ENCODE assay signal across 8 cellular contexts in the genomic region with DNA sequence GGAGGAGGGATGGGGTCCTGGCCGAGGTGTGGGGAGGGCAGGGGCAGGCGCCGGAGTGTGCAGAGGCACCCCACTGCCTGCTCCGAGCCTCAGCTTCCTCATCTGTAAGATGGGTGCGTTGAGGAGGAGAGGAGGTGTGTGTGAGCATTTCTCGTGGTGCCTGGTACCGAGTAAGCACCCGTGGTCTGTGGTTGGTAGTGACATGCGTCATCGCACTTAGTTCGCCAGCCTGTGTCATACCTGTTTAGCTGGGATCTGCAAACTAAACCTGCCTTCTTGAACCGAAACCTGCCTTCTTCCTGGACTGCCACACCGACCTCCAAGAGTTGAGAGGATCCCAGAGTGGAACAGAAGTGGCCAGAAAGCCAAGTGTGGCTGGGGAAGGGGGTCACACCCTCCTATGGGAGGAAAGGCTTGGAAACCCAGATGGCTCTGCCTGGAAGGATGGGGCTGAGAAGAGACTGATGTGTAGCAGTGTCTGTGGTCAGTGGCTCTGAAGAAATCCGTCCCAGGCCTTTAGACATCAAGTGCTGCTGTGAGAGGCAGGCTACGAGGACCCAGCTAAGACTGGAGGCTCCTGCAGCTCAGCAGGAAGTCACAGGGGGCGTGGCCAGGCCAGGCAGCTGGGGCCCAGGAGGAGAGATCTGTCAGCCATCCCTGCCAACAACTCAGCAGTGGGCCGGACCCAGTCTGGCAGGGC.
DNase-seq lines count a peak whose midpoint lies in the region; ATAC-seq and FAIRE-seq lines count a peak whose summit lies in the region.

No MANE protein-coding gene starts in this region.

- H3K4me3 Mint-ChIP-seq in T-helper 1 cell treated with Interleukin-12 subunit alpha and Interleukin-12 subunit beta and Interleukin-4 antibody, amounts not matched to agents 30 μg/mL and 1 μg/mL, for 36 hours, result peak overlapping the region; percentile 58

- ATAC-seq in HG02852 (IDR thresholded peaks at IDR 0.05; ENCODE audit: unreplicated experiment), result peak; percentile 77

- FAIRE-seq in GM18507 (lab: Jason Lieb, UNC), result peak; percentile 83

- H3K27me3 Mint-ChIP-seq in T-helper 1 cell treated with Interleukin-12 subunit alpha and Interleukin-12 subunit beta and Interleukin-4 antibody, amounts not matched to agents 30 μg/mL and 1 μg/mL, for 36 hours (ENCODE audit: low read depth), result no peaks in the 10 kb centered on the region

- H3K9me3 Mint-ChIP-seq in T-helper 1 cell treated with Interleukin-12 subunit alpha and Interleukin-12 subunit beta and Interleukin-4 antibody, amounts not matched to agents 30 μg/mL and 1 μg/mL, for 36 hours, result no peaks in the 10 kb centered on the region

- peaks cover 12% of the 10 kb centered on the region for H3K36me3 Mint-ChIP-seq in T-helper 1 cell treated with Interleukin-12 subunit alpha and Interleukin-12 subunit beta and Interleukin-4 antibody, amounts not matched to agents 30 μg/mL and 1 μg/mL, for 36 hours (ENCODE audit: low read depth)

- H3K27ac Mint-ChIP-seq in T-helper 1 cell treated with Interleukin-12 subunit alpha and Interleukin-12 subunit beta and Interleukin-4 antibody, amounts not matched to agents 30 μg/mL and 1 μg/mL, for 36 hours, result peak overlapping the region; percentile 89

- peaks cover 15% of the 10 kb centered on the region for H3K4me1 Mint-ChIP-seq in T-helper 1 cell treated with Interleukin-12 subunit alpha and Interleukin-12 subunit beta and Interleukin-4 antibody, amounts not matched to agents 30 μg/mL and 1 μg/mL, for 36 hours (ENCODE audit: low read depth)

- DNase-seq in GM18507 (ENCODE audit: extremely low spot score, insufficient read length, low read depth) (peak; percentile 65), amniotic epithelial cell (ENCODE audit: low read depth) (peak; percentile 64), kidney tubule cell (ENCODE audit: low spot score) (peak; percentile 47), NCI-H748 treated with DMSO at 0.1 percent for 48 hours (lab: John Stamatoyannopoulos, UW) (no peak), GOT3 (lab: John Stamatoyannopoulos, UW) (no peak)
- peak; percentile 23 to 49 (median 40) for DNase-seq in stimulated activated CD4-positive, alpha-beta T cell treated with anti-CD3 and anti-CD28 coated beads, TNF-alpha, amount 100 ng/mL, for 4 hours (ENCODE audit: low read depth in 3 of 3)

Comparison
In these comparisons a context has a peak if more than half of its experiments do, and no peak if none do; other contexts are left out.
1. DNase-seq: peak in GM18507 (single experiment), amniotic epithelial cell (single experiment), kidney tubule cell (single experiment) and stimulated activated CD4-positive, alpha-beta T cell treated with anti-CD3 and anti-CD28 coated beads, TNF-alpha, amount 100 ng/mL, for 4 hours (3 of 3); none in NCI-H748 treated with DMSO at 0.1 percent for 48 hours (single experiment) and GOT3 (single experiment).